13 cellular contexts compared by ENCODE assay signal in genomic region chr2:128301501-128301966, GRCh38. TPM values are rescaled to one million over a fixed set of nuclear protein-coding genes. Genes with fewer than 3 reads are reported as not detected.
DNase-seq lines count a peak whose midpoint lies in the region; ATAC-seq and TF ChIP-seq lines count a peak whose summit lies in the region.
"Had no signal": no experiment of that assay in that cellular context is flagged by ENCODE, and none has a peak within 500 bp of the region (broad histone marks: within the 10 kb centered on the region; RNA-seq: fewer than 3 reads in every experiment).

No MANE protein-coding gene starts in this region.

- H3K9me2 ChIP-seq in GM23248 (ENCODE audit: insufficient read depth) = no peaks in the 10 kb centered on the region; the same call in 1 of the 2 replicates

- H2AFZ ChIP-seq in GM23248 = no peak overlapping the region; the same call in 1 of the 2 replicates

- H3K36me3 ChIP-seq in GM23248 (ENCODE audit: low read depth) (no peaks in the 10 kb centered on the region), skeletal muscle satellite cell (ENCODE audit: insufficient read depth, low read length) (no peaks in the 10 kb centered on the region), HAP-1 (replicated peaks) (no peaks in the 10 kb centered on the region)

- H3K4me3 Mint-ChIP-seq in glutamatergic neuron (ENCODE audit: unreplicated experiment) = peak overlapping the region; percentile 26
- H3K4me3 Mint-ChIP-seq: central memory CD8-positive, alpha-beta T cell; immature natural killer cell had no signal

- H3K27me3 Mint-ChIP-seq in glutamatergic neuron (ENCODE audit: unreplicated experiment) = peaks cover 13% of the 10 kb centered on the region
- H3K27me3 Mint-ChIP-seq: central memory CD8-positive, alpha-beta T cell had no signal

- 3 to 4% methylated on average over 13 of the region's 13 CpGs for WGBS in GM23248 (ENCODE audit: low coverage in 1 of 2, low lambda C conversion rate in 2 of 2, missing lambda C conversion rate in 2 of 2), 2 experiments

- H3F3A ChIP-seq in GM23248 (ENCODE audit: insufficient read depth) = peaks cover 8% of the 10 kb centered on the region; the same call in 1 of the 2 replicates

- H3K4me1 ChIP-seq in GM23248 (ENCODE audit: insufficient read depth) (peaks cover 35% of the 10 kb centered on the region), skeletal muscle satellite cell (ENCODE audit: control insufficient read depth, insufficient read depth, low read length) (peaks cover 37% of the 10 kb centered on the region), HAP-1 (peaks cover 12% of the 10 kb centered on the region)

- peaks cover 61% of the 10 kb centered on the region for H3K4me1 Mint-ChIP-seq in glutamatergic neuron (ENCODE audit: low read depth, unreplicated experiment)

- H3K9me3 ChIP-seq in GM23248 (ENCODE audit: low read depth) = no peaks in the 10 kb centered on the region
- H3K9me3 ChIP-seq in skeletal muscle satellite cell (replicated peaks; ENCODE audit: low read length) = no peaks in the 10 kb centered on the region
- no peaks in the 10 kb centered on the region for H3K9me3 ChIP-seq in HAP-1

- in situ Hi-C loops in GM23248 (cut with MboI) (no loop called here), HAP-1 (cut with MboI; ENCODE audit: low sequenced_read_pairs) (no loop called here)

- H3K27me3 ChIP-seq in GM23248 (replicated peaks; ENCODE audit: insufficient read depth) = no peaks in the 10 kb centered on the region
- no peaks in the 10 kb centered on the region for H3K27me3 ChIP-seq in skeletal muscle satellite cell (ENCODE audit: control insufficient read depth, insufficient read depth, low read length)
- no peaks in the 10 kb centered on the region for H3K27me3 ChIP-seq in HAP-1 (ENCODE audit: low read depth)

- H3K9me3 Mint-ChIP-seq in glutamatergic neuron (ENCODE audit: unreplicated experiment) = peaks cover 20% of the 10 kb centered on the region
- H3K9me3 Mint-ChIP-seq: immature natural killer cell had no signal

- ATAC-seq in GM21825 (IDR thresholded peaks at IDR 0.05; ENCODE audit: unreplicated experiment) = no peak
- ATAC-seq in HG02852 (IDR thresholded peaks at IDR 0.05; ENCODE audit: unreplicated experiment) = no peak

- H3K27ac Mint-ChIP-seq in glutamatergic neuron (ENCODE audit: unreplicated experiment) = peak overlapping the region; percentile 87
- H3K27ac Mint-ChIP-seq: immature natural killer cell had no signal

- TF ChIP-seq CTCF in glutamatergic neuron (IDR thresholded peaks at IDR 0.05; ENCODE audit: partially characterized antibody, unreplicated experiment) = no peak

- H3K36me3 Mint-ChIP-seq in glutamatergic neuron (ENCODE audit: unreplicated experiment) = peaks cover 5% of the 10 kb centered on the region

- no peak overlapping the region for H3K4me3 ChIP-seq in GM23248
- no peak overlapping the region for H3K4me3 ChIP-seq in skeletal muscle satellite cell (ENCODE audit: low read length)
- no peak overlapping the region for H3K4me3 ChIP-seq in HAP-1

- H3K4me2 ChIP-seq in GM23248 (ENCODE audit: unreplicated experiment) (peak overlapping the region; percentile 58), skeletal muscle satellite cell (ENCODE audit: low read length) (peak overlapping the region; percentile 55)

- H3K9ac ChIP-seq in GM23248 (peak overlapping the region; percentile 73), skeletal muscle satellite cell (ENCODE audit: low read depth, low read length) (no peak overlapping the region)

- no peaks in the 10 kb centered on the region for H4K20me1 ChIP-seq in GM23248 (ENCODE audit: insufficient read depth)

- H3K79me2 ChIP-seq in GM23248 (ENCODE audit: insufficient read depth) = peaks cover 52% of the 10 kb centered on the region

- DNase-seq in GM23248 (peak; percentile 99), amniotic stem cell (lab: John Stamatoyannopoulos, UW) (peak; percentile 84), glutamatergic neuron (no peak), HAP-1 (ENCODE audit: low spot score in 2 of 2) (no peak)
- DNase-seq in activated CD4-positive, alpha-beta T cell treated with anti-CD3 and anti-CD28 coated beads, Interleukin-2, amount 50 U/mL, for 4 hours = no peak
- DNase-seq: activated CD4-positive, alpha-beta T cell treated with anti-CD3 and anti-CD28 coated beads for 4 hours; immature natural killer cell; stimulated activated CD4-positive, alpha-beta T cell treated with anti-CD3 and anti-CD28 coated beads, Interleukin-4, amount 100 ng/mL, for 4 hours had no signal

- peak overlapping the region; percentile 92 for H3K27ac ChIP-seq in GM23248
- H3K27ac ChIP-seq: HL-60 had no signal

RNA-seq across cellular contexts. Expression of gene HS6ST1, which starts 17.1 kb away (rescaled TPM):
- 27.3 and 35.8 TPM in 2 replicates for total RNA-seq in GM23248 (2014; rRNA removed; shearing (Covaris generic))
- polyA plus RNA-seq in GM23248 (2016; fragmentation: Nextera tagmentation; extraction: Ambion mirVana) = 3.3 and 4.0 TPM in 2 replicates
- total RNA-seq in glutamatergic neuron (ENCODE audit: unreplicated experiment) = 173 TPM
- total RNA-seq in skeletal muscle satellite cell (2012; rRNA removed) = 12.4 and 20.3 TPM in 2 replicates

Comparison
In these comparisons a context has a peak if more than half of its experiments do, and no peak if none do; other contexts are left out.
1. DNase-seq: peak in GM23248 (single experiment) and amniotic stem cell (single experiment); none in glutamatergic neuron (single experiment), activated CD4-positive, alpha-beta T cell treated with anti-CD3 and anti-CD28 coated beads, Interleukin-2, amount 50 U/mL, for 4 hours (0 of 2) and HAP-1 (0 of 2).